In genomic region chr17:60606036-60606435, GRCh38 we compare ENCODE assay signal across 25 cellular contexts. TPM values are rescaled to one million over a fixed set of nuclear protein-coding genes. Genes with fewer than 3 reads are reported as not detected.
A peak's percentile ranks its signal among the peaks of the same experiment; 100 is the strongest.
DNase-seq lines count a peak whose midpoint lies in the region; ATAC-seq, FAIRE-seq and TF ChIP-seq lines count a peak whose summit lies in the region.
"Had no signal": no experiment of that assay in that cellular context is flagged by ENCODE, and none has a peak within 500 bp of the region (broad histone marks: within the 10 kb centered on the region; RNA-seq: fewer than 3 reads in every experiment).

No MANE protein-coding gene starts in this region.

- no peak for TF ChIP-seq POLR2A in H54 (IDR thresholded peaks at IDR 0.05; ENCODE audit: low read depth, low read length)

- H3K27ac ChIP-seq in astrocyte (ENCODE audit: low read depth, low read length), result no peak overlapping the region
- H3K27ac ChIP-seq: BLaER1 treated with 17β-estradiol and CSF1 and Interleukin-3, amounts not matched to agents 10 nM and 100 nM had no signal

- peaks cover 0 to 2% of the 10 kb centered on the region in 2 donors for H3K36me3 Mint-ChIP-seq in activated T-cell treated with anti-CD3 and anti-CD28 coated beads, Interleukin-2, amount 50 U/mL, for 72 hours (ENCODE audit: insufficient read depth in 2 of 2)
- H3K36me3 Mint-ChIP-seq in astrocyte (ENCODE audit: low read depth, unreplicated experiment) (no peaks in the 10 kb centered on the region), nephron (ENCODE audit: low read depth) (peaks cover 4% of the 10 kb centered on the region)

- H4K20me1 ChIP-seq in astrocyte (ENCODE audit: insufficient read depth, low read length), result peaks cover 73% of the 10 kb centered on the region

- H3K4me1 Mint-ChIP-seq in activated T-cell treated with anti-CD3 and anti-CD28 coated beads, Interleukin-2, amount 50 U/mL, for 72 hours (ENCODE audit: low read depth), result peaks cover 57% of the 10 kb centered on the region
- H3K4me1 Mint-ChIP-seq in astrocyte (ENCODE audit: low read depth, unreplicated experiment) (peaks cover 15% of the 10 kb centered on the region), nephron (peaks cover 39% of the 10 kb centered on the region)

- no peak for DNase-seq in activated T-cell treated with anti-CD3 and anti-CD28 coated beads, Interleukin-2, amount 50 U/mL, for 72 hours
- no peak for DNase-seq in activated T-cell treated with anti-CD3 and anti-CD28 coated beads, Interleukin-2, amount 50 U/mL, for 1 hour
- DNase-seq in H54 (ENCODE audit: insufficient read length, low spot score) (no peak), astrocyte (ENCODE audit: low read depth) (no peak), NCI-H345 treated with DMSO at 0.1 percent for 48 hours (lab: John Stamatoyannopoulos, UW; ENCODE audit: unreplicated experiment) (no peak), NCI-H2196 (lab: John Stamatoyannopoulos, UW; ENCODE audit: unreplicated experiment) (no peak)
- DNase-seq: 8988T; Calu3; CD8-positive, alpha-beta memory T cell; DMS153; GDM1; H7; HFFc6; NCI-H1092; NCI-H1436; NCI-H187 treated with DMSO at 0.1 percent for 48 hours; NCI-H226; NCI-H524; NCI-H774 had no signal

- H3K4me3 Mint-ChIP-seq in activated T-cell treated with anti-CD3 and anti-CD28 coated beads, Interleukin-2, amount 50 U/mL, for 72 hours, result peak overlapping the region in 1 of 2 donors; percentile 46
- H3K4me3 Mint-ChIP-seq in astrocyte (ENCODE audit: unreplicated experiment) (no peak overlapping the region), nephron (peak overlapping the region in 2 of 3 experiments; percentile 33 to 77)

- FAIRE-seq in H54 (lab: Jason Lieb, UNC), result peak; percentile 33
- no peak for FAIRE-seq in astrocyte (lab: Jason Lieb, UNC)
- FAIRE-seq: K562, RCC 7860 had no signal

- no peaks in the 10 kb centered on the region for H3K36me3 ChIP-seq in astrocyte (ENCODE audit: insufficient read depth, low read length)

- no peak overlapping the region for H3K4me2 ChIP-seq in astrocyte (ENCODE audit: low read length)

- no peaks in the 10 kb centered on the region for H3K27me3 Mint-ChIP-seq in activated T-cell treated with anti-CD3 and anti-CD28 coated beads, Interleukin-2, amount 50 U/mL, for 72 hours (ENCODE audit: low read depth)
- H3K27me3 Mint-ChIP-seq in astrocyte (ENCODE audit: low read depth, unreplicated experiment) (no peaks in the 10 kb centered on the region), nephron (ENCODE audit: low read depth) (no peaks in the 10 kb centered on the region)
- H3K27me3 Mint-ChIP-seq: CD8-positive, alpha-beta memory T cell had no signal

- no peaks in the 10 kb centered on the region for H3K9me3 ChIP-seq in astrocyte (ENCODE audit: insufficient read depth, low read depth, low read length)

- H3K4me1 ChIP-seq in astrocyte (ENCODE audit: insufficient read depth, low read length), result peaks cover 9% of the 10 kb centered on the region

- no peaks in the 10 kb centered on the region for H3K27me3 ChIP-seq in astrocyte (ENCODE audit: insufficient read depth, low read length)
- H3K27me3 ChIP-seq: BLaER1 treated with 17β-estradiol and CSF1 and Interleukin-3, amounts not matched to agents 10 nM and 100 nM had no signal

- ATAC-seq in activated T-cell treated with anti-CD3 and anti-CD28 coated beads, Interleukin-2, amount 50 U/mL, for 72 hours (replicated peaks in 1 of 2), result peak; percentile 53 to 65
- no peak for ATAC-seq in GM19035 (IDR thresholded peaks at IDR 0.05; ENCODE audit: unreplicated experiment)
- ATAC-seq: K562, Right ventricle myocardium inferior had no signal

- peaks cover 98% of the 10 kb centered on the region for H3K79me2 ChIP-seq in astrocyte (ENCODE audit: insufficient read depth, low read length)

- no peak overlapping the region for H3K9ac ChIP-seq in astrocyte (ENCODE audit: low read length)
- H3K9ac ChIP-seq: BLaER1 treated with 17β-estradiol and CSF1 and Interleukin-3, amounts not matched to agents 10 nM and 100 nM had no signal

- no peaks in the 10 kb centered on the region for H3K9me3 Mint-ChIP-seq in activated T-cell treated with anti-CD3 and anti-CD28 coated beads, Interleukin-2, amount 50 U/mL, for 72 hours
- no peaks in the 10 kb centered on the region for H3K9me3 Mint-ChIP-seq in astrocyte (ENCODE audit: unreplicated experiment)
- H3K9me3 Mint-ChIP-seq in nephron, result no peaks in the 10 kb centered on the region
- H3K9me3 Mint-ChIP-seq: CD8-positive, alpha-beta memory T cell; HFFc6 had no signal

- no peak overlapping the region for H3K4me3 ChIP-seq in astrocyte (ENCODE audit: insufficient read depth, low read depth, low read length)
- H3K4me3 ChIP-seq: BLaER1 treated with 17β-estradiol and CSF1 and Interleukin-3, amounts not matched to agents 10 nM and 100 nM; K562 had no signal

- TF ChIP-seq CTCF in astrocyte (IDR thresholded peaks at IDR 0.05; ENCODE audit: insufficient read depth, low read depth, low read length), result no peak
- no peak for TF ChIP-seq CTCF in nephron (IDR thresholded peaks at IDR 0.05; ENCODE audit: unreplicated experiment in 3 of 3)

- H3K27ac Mint-ChIP-seq in activated T-cell treated with anti-CD3 and anti-CD28 coated beads, Interleukin-2, amount 50 U/mL, for 72 hours, result peak overlapping the region; percentile 36
- peak overlapping the region; percentile 62 for H3K27ac Mint-ChIP-seq in astrocyte (ENCODE audit: unreplicated experiment)
- peak overlapping the region in 1 of 3 experiments; percentile 36 for H3K27ac Mint-ChIP-seq in nephron

- H2AFZ ChIP-seq in astrocyte (ENCODE audit: low read depth, low read length), result no peak overlapping the region

RNA-seq across cellular contexts. Expression of gene PPM1D, which starts 6.0 kb away (rescaled TPM):
- total RNA-seq in activated T-cell treated with anti-CD3 and anti-CD28 coated beads, Interleukin-2, amount 50 U/mL, for 72 hours, result 10 to 100 TPM; 13.1 to 20.0 TPM
- total RNA-seq in astrocyte, result 24.1 and 28.7 TPM in 2 replicates
